1 cellular context compared by ENCODE assay signal in genomic region chr5:95924720-95925119, GRCh38.
TF ChIP-seq lines count a peak whose summit lies in the region.

No MANE protein-coding gene starts in this region.

TF ChIP-seq in GM12878, 131 proteins besides CTCF, POLR2A, EP300 and RAD21 (continued from another document):
- TF ChIP-seq, protein P1, sequence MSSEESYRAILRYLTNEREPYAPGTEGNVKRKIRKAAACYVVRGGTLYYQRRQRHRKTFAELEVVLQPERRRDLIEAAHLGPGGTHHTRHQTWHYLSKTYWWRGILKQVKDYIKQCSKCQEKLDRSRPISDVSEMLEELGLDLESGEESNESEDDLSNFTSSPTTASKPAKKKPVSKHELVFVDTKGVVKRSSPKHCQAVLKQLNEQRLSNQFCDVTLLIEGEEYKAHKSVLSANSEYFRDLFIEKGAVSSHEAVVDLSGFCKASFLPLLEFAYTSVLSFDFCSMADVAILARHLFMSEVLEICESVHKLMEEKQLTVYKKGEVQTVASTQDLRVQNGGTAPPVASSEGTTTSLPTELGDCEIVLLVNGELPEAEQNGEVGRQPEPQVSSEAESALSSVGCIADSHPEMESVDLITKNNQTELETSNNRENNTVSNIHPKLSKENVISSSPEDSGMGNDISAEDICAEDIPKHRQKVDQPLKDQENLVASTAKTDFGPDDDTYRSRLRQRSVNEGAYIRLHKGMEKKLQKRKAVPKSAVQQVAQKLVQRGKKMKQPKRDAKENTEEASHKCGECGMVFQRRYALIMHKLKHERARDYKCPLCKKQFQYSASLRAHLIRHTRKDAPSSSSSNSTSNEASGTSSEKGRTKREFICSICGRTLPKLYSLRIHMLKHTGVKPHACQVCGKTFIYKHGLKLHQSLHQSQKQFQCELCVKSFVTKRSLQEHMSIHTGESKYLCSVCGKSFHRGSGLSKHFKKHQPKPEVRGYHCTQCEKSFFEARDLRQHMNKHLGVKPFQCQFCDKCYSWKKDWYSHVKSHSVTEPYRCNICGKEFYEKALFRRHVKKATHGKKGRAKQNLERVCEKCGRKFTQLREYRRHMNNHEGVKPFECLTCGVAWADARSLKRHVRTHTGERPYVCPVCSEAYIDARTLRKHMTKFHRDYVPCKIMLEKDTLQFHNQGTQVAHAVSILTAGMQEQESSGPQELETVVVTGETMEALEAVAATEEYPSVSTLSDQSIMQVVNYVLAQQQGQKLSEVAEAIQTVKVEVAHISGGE (CRISPR knock-in tag; IDR thresholded peaks at IDR 0.05): no peak
- no peak for TF ChIP-seq SMARCA5 (IDR thresholded peaks at IDR 0.05)
- no peak for TF ChIP-seq RFX5 (IDR thresholded peaks at IDR 0.05; ENCODE audit: low read depth, low read length)
- no peak for TF ChIP-seq ATF7 (IDR thresholded peaks at IDR 0.05; ENCODE audit: low read depth)
- TF ChIP-seq KDM1A (IDR thresholded peaks at IDR 0.05; ENCODE audit: borderline replicate concordance): no peak
- TF ChIP-seq PRDM15 (CRISPR knock-in tag; IDR thresholded peaks at IDR 0.05): no peak
- no peak for TF ChIP-seq HCFC1 (IDR thresholded peaks at IDR 0.05; ENCODE audit: low read length)
- no peak for TF ChIP-seq ZNF687 (IDR thresholded peaks at IDR 0.05)
- TF ChIP-seq CBX5 (IDR thresholded peaks at IDR 0.05; ENCODE audit: low read depth): no peak
- 0 out of 3 replicates have a peak, but pooled peaks have one; percentile 45 for TF ChIP-seq POU2F2 (IDR thresholded peaks at IDR 0.05; ENCODE audit: borderline replicate concordance, low read depth, low read length)
- TF ChIP-seq FOS (IDR thresholded peaks at IDR 0.05; ENCODE audit: borderline replicate concordance, extremely low read depth, insufficient read length): no peak
- TF ChIP-seq TCF12 (IDR thresholded peaks at IDR 0.05; ENCODE audit: low read depth, low read length): 0 out of 2 replicates have a peak, but pooled peaks have one; percentile 19
- no peak for TF ChIP-seq GATAD2B (conservative IDR thresholded peaks at IDR 0.05; ENCODE audit: low read depth)
- no peak for TF ChIP-seq MYB (IDR thresholded peaks at IDR 0.05; ENCODE audit: borderline replicate concordance, low read depth, low read length)
- no peak for TF ChIP-seq CEBPZ (IDR thresholded peaks at IDR 0.05; ENCODE audit: low read depth, low read length)
- TF ChIP-seq IKZF2 (IDR thresholded peaks at IDR 0.05): no peak
- TF ChIP-seq ZZZ3 (IDR thresholded peaks at IDR 0.05; ENCODE audit: control insufficient read depth, insufficient read length, low read depth): no peak
- TF ChIP-seq MEF2A (IDR thresholded peaks at IDR 0.05; ENCODE audit: insufficient read depth, low read depth, low read length): 0 out of 2 replicates have a peak, but pooled peaks have one; percentile 39
